Comparison of ENCODE assay signal across 12 cellular contexts in the genomic region with DNA sequence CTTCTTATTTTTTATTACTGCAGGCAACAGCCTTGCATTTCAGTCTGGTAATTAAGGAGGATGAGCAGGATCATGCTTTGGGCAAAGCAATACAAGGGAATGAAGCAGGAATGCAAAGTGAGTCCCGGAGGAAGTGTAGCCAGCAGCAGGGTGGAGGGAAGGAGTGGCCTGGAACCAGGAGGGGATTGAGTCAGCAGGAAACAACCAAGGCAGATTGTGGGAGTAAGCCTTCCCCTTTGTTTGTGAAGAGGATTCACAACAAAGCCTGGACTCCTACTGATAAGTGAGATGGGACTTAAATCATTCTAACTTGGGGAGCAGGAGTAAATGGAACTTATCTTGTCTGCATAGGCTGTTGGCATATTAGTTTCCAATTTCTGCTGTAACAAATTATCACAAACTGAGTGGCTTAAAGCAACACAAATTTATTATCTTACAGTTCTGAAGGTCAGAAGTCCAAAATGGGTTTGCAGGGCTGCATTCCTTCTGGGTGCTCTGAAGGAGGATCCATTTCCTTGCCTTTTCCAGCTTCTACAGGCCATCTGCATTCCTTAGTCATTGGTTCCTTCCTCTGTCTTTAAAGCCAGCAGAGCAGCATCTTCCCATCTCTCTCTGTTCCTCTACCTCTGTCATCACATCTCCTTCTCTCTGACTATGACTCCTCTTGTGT.
DNase-seq lines count a peak whose midpoint lies in the region; FAIRE-seq and TF ChIP-seq lines count a peak whose summit lies in the region.
"Had no signal": no experiment of that assay in that cellular context is flagged by ENCODE, and none has a peak within 500 bp of the region (broad histone marks: within the 10 kb centered on the region; RNA-seq: fewer than 3 reads in every experiment).

No MANE protein-coding gene starts in this region.

- H3K27ac Mint-ChIP-seq in neural progenitor cell = peak overlapping the region; percentile 48
- H3K27ac Mint-ChIP-seq in T-helper 2 cell treated with Interferon-gamma antibody and Interleukin-4, amounts not matched to agents 5 μg/mL and 100 μg/mL, for 36 hours = no peak overlapping the region

- H3K4me1 Mint-ChIP-seq in neural progenitor cell = peaks cover 27% of the 10 kb centered on the region
- no peaks in the 10 kb centered on the region for H3K4me1 Mint-ChIP-seq in T-helper 2 cell treated with Interferon-gamma antibody and Interleukin-4, amounts not matched to agents 5 μg/mL and 100 μg/mL, for 36 hours (ENCODE audit: low read depth)

- H3K27ac ChIP-seq in neural progenitor cell (peak overlapping the region; percentile 71), tibial artery (no peak overlapping the region)

- no peaks in the 10 kb centered on the region for H3K36me3 Mint-ChIP-seq in neural progenitor cell
- no peaks in the 10 kb centered on the region for H3K36me3 Mint-ChIP-seq in T-helper 2 cell treated with Interferon-gamma antibody and Interleukin-4, amounts not matched to agents 5 μg/mL and 100 μg/mL, for 36 hours (ENCODE audit: low read depth)

- no peaks in the 10 kb centered on the region for H3K79me2 ChIP-seq in neural progenitor cell (ENCODE audit: low read depth)

- no peaks in the 10 kb centered on the region for H3K27me3 Mint-ChIP-seq in neural progenitor cell (ENCODE audit: insufficient read depth, low read depth)
- H3K27me3 Mint-ChIP-seq in T-helper 2 cell treated with Interferon-gamma antibody and Interleukin-4, amounts not matched to agents 5 μg/mL and 100 μg/mL, for 36 hours (ENCODE audit: low read depth) = no peaks in the 10 kb centered on the region

- no peaks in the 10 kb centered on the region for H3K9me3 ChIP-seq in neural progenitor cell (ENCODE audit: low read depth)
- no peaks in the 10 kb centered on the region for H3K9me3 ChIP-seq in tibial artery

- H3K4me3 Mint-ChIP-seq in neural progenitor cell = no peak overlapping the region
- no peak overlapping the region for H3K4me3 Mint-ChIP-seq in T-helper 2 cell treated with Interferon-gamma antibody and Interleukin-4, amounts not matched to agents 5 μg/mL and 100 μg/mL, for 36 hours

- no peaks in the 10 kb centered on the region for H3K9me3 Mint-ChIP-seq in neural progenitor cell
- H3K9me3 Mint-ChIP-seq in T-helper 2 cell treated with Interferon-gamma antibody and Interleukin-4, amounts not matched to agents 5 μg/mL and 100 μg/mL, for 36 hours = no peaks in the 10 kb centered on the region

- intact Hi-C loops in tibial artery (cut with DNase I; ENCODE audit: low total_unique reads) = no loop called here

- no peaks in the 10 kb centered on the region for H3K27me3 ChIP-seq in neural progenitor cell
- H3K27me3 ChIP-seq in tibial artery = no peaks in the 10 kb centered on the region

- H3K4me1 ChIP-seq in neural progenitor cell (peaks cover 34% of the 10 kb centered on the region), tibial artery (no peaks in the 10 kb centered on the region)

- H3K36me3 ChIP-seq in neural progenitor cell (no peaks in the 10 kb centered on the region), tibial artery (no peaks in the 10 kb centered on the region)

- H4K20me1 ChIP-seq in neural progenitor cell (ENCODE audit: low read depth) = no peaks in the 10 kb centered on the region

- H2AFZ ChIP-seq in neural progenitor cell (replicated peaks) = no peak overlapping the region

- TF ChIP-seq CTCF in epithelial cell of esophagus (IDR thresholded peaks at IDR 0.05; ENCODE audit: insufficient read depth, low read depth, low read length, missing control alignments) (no peak), neural progenitor cell (IDR thresholded peaks at IDR 0.05) (no peak), tibial artery (IDR thresholded peaks at IDR 0.05) (no peak)

- peak overlapping the region; percentile 47 for H3K4me2 ChIP-seq in neural progenitor cell

- peak; percentile 71 for DNase-seq in GM03348 (ENCODE audit: low spot score)
- peak; percentile 41 for DNase-seq in RCC 7860 (ENCODE audit: low spot score)
- peak; percentile 73 for DNase-seq in epithelial cell of esophagus (ENCODE audit: low read depth)
- DNase-seq in neural progenitor cell (ENCODE audit: low spot score) = peak; percentile 81
- no peak for DNase-seq in DMS79 (lab: John Stamatoyannopoulos, UW)
- DNase-seq in T-helper 2 cell treated with Interferon-gamma antibody and Interleukin-4, amounts not matched to agents 5 μg/mL and 100 μg/mL, for 36 hours (ENCODE audit: low spot score) = no peak
- DNase-seq in tibial artery = no peak
- DNase-seq in NCI-H2227 (lab: John Stamatoyannopoulos, UW; ENCODE audit: unreplicated experiment) = no peak
- DNase-seq: activated gamma-delta T cell treated with Interleukin-2 at 50 U/mL for 16 hours, GDM1, NCI-H2171 had no signal

- peaks cover 30% of the 10 kb centered on the region for H3F3A ChIP-seq in neural progenitor cell (ENCODE audit: low read depth)

- no peak overlapping the region for H3K9ac ChIP-seq in neural progenitor cell

- H3K4me3 ChIP-seq in epithelial cell of esophagus (ENCODE audit: low read length) = no peak overlapping the region
- no peak overlapping the region for H3K4me3 ChIP-seq in neural progenitor cell
- no peak overlapping the region for H3K4me3 ChIP-seq in tibial artery

- peak; percentile 73 for FAIRE-seq in RCC 7860 (lab: Jason Lieb, UNC)
- FAIRE-seq: frontal cortex had no signal

Comparison
In these comparisons a context has a peak if more than half of its experiments do, and no peak if none do; other contexts are left out.
1. DNase-seq: peak in GM03348 (single experiment), RCC 7860 (single experiment), epithelial cell of esophagus (single experiment) and neural progenitor cell (single experiment); none in DMS79 (single experiment), T-helper 2 cell treated with Interferon-gamma antibody and Interleukin-4, amounts not matched to agents 5 μg/mL and 100 μg/mL, for 36 hours (single experiment), tibial artery (0 of 2) and NCI-H2227 (single experiment).